ENCODE assay signal across 14 cellular contexts in genomic region chr1:202086579-202087350, GRCh38. TPM values are rescaled to one million over a fixed set of nuclear protein-coding genes. Genes with fewer than 3 reads are reported as not detected.
A peak's percentile ranks its signal among the peaks of the same experiment; 100 is the strongest.
DNase-seq lines count a peak whose midpoint lies in the region; TF ChIP-seq lines count a peak whose summit lies in the region.
"Had no signal": no experiment of that assay in that cellular context is flagged by ENCODE, and none has a peak within 500 bp of the region (broad histone marks: within the 10 kb centered on the region; RNA-seq: fewer than 3 reads in every experiment).

No MANE protein-coding gene starts in this region.

- peaks cover 12% of the 10 kb centered on the region for H3K27me3 Mint-ChIP-seq in osteocyte (ENCODE audit: unreplicated experiment)

- peaks cover 8% of the 10 kb centered on the region for H3K4me1 Mint-ChIP-seq in osteocyte (ENCODE audit: unreplicated experiment)
- H3K4me1 Mint-ChIP-seq: IgD-negative memory B cell, T-cell had no signal

- 44% methylated on average over 5 of the region's 7 CpGs for WGBS in prostate gland

- no peaks in the 10 kb centered on the region for H3K36me3 ChIP-seq in H7 (replicated peaks; ENCODE audit: control insufficient read depth, insufficient read depth, low read length)
- H3K36me3 ChIP-seq in prostate gland, result no peaks in the 10 kb centered on the region
- H3K36me3 ChIP-seq: thoracic aorta had no signal

- H3K27ac ChIP-seq in prostate gland, result peak overlapping the region in 1 of 2 donors; percentile 58
- H3K27ac ChIP-seq: thoracic aorta had no signal

- no peak overlapping the region for H3K4me3 Mint-ChIP-seq in osteocyte (ENCODE audit: unreplicated experiment)
- H3K4me3 Mint-ChIP-seq: IgD-negative memory B cell, T-cell had no signal

- no peaks in the 10 kb centered on the region for H3K9me3 Mint-ChIP-seq in osteocyte (ENCODE audit: unreplicated experiment)
- H3K9me3 Mint-ChIP-seq: T-cell had no signal

- no peak overlapping the region for H3K27ac Mint-ChIP-seq in osteocyte (ENCODE audit: unreplicated experiment)
- H3K27ac Mint-ChIP-seq: IgD-negative memory B cell, T-cell had no signal

- in situ Hi-C loops in GM13977 (cut with MboI; ENCODE audit: low pct_unique_long_range_greater_than_20kb, low sequenced_read_pairs, unreplicated experiment), result no loop called here

- H3K27me3 ChIP-seq in H7 (ENCODE audit: control insufficient read depth, insufficient read depth, low read length) (no peaks in the 10 kb centered on the region), prostate gland (replicated peaks; ENCODE audit: insufficient read depth) (no peaks in the 10 kb centered on the region)

- TF ChIP-seq CTCF in prostate gland (IDR thresholded peaks at IDR 0.05), result no peak
- no peak for TF ChIP-seq CTCF in osteocyte (IDR thresholded peaks at IDR 0.05)
- TF ChIP-seq CTCF in GM13977 (IDR thresholded peaks at IDR 0.05; ENCODE audit: extremely low read depth, insufficient read depth, missing control alignments), result no peak

- peak; percentile 64 for DNase-seq in H7
- DNase-seq in NCI-H2196 (lab: John Stamatoyannopoulos, UW; ENCODE audit: unreplicated experiment), result peak; percentile 92
- peak; percentile 30 for DNase-seq in globus pallidus (ENCODE audit: low spot score)
- peak; percentile 78 for DNase-seq in prostate gland (ENCODE audit: low spot score)
- DNase-seq in osteocyte (ENCODE audit: extremely low spot score, unreplicated experiment), result no peak
- no peak for DNase-seq in activated CD4-positive, alpha-beta T cell treated with anti-CD3 and anti-CD28 coated beads for 1 hour
- DNase-seq in A172 (ENCODE audit: low spot score), result no peak
- no peak for DNase-seq in GM13977 (ENCODE audit: low spot score)
- DNase-seq: NCI-H524 treated with DMSO at 0.1 percent for 48 hours; stimulated activated CD4-positive, alpha-beta T cell treated with anti-CD3 and anti-CD28 coated beads, Interleukin-4, amount 100 ng/mL, for 4 hours; T-cell had no signal

- no peaks in the 10 kb centered on the region for H3K36me3 Mint-ChIP-seq in osteocyte (ENCODE audit: unreplicated experiment)
- H3K36me3 Mint-ChIP-seq: IgD-negative memory B cell, T-cell had no signal

- no peaks in the 10 kb centered on the region for H3K4me1 ChIP-seq in prostate gland (replicated peaks)

- TF ChIP-seq POLR2A in prostate gland (IDR thresholded peaks at IDR 0.05), result no peak

- H3K9me3 ChIP-seq in prostate gland, result no peaks in the 10 kb centered on the region
- H3K9me3 ChIP-seq: thoracic aorta had no signal

- H3K4me3 ChIP-seq in H7 (ENCODE audit: insufficient read depth, low read depth, low read length) (no peak overlapping the region), prostate gland (no peak overlapping the region)
- H3K4me3 ChIP-seq: thoracic aorta had no signal

- intact Hi-C loops in prostate gland (cut with DNase I), result no loop called here

RNA-seq across cellular contexts. Expression of gene GPR37L1, which starts 36.0 kb away (rescaled TPM):
- total RNA-seq in H7 (2014; rRNA removed; shearing (Covaris generic)), result under 0.01 TPM in 1 of 2 replicates, not detected in the other
- total RNA-seq in prostate gland (under 1 TPM; 0.09 to 0.28 TPM), osteocyte (not detected in 2 replicates)
- total RNA-seq in A172 (2014; rRNA removed; shearing (Covaris generic)), result 0.03 and 0.60 TPM in 2 replicates
- total RNA-seq: activated CD8-positive, alpha-beta memory T cell treated with anti-CD3 and anti-CD28 coated beads for 36 hours; T-cell; thoracic aorta had no signal

RNA-seq across cellular contexts. Expression of gene ARL8A, which starts 57.8 kb away (rescaled TPM):
- total RNA-seq in H7 (2014; rRNA removed; shearing (Covaris generic)), result 50.3 and 55.1 TPM in 2 replicates
- 100 to 1,000 TPM in 1 of 2 donors, 10 to 100 TPM in 1; 39.9 to 102 TPM for total RNA-seq in prostate gland
- total RNA-seq in osteocyte, result 75.8 and 86.4 TPM in 2 replicates
- 42.6 and 57.9 TPM in 2 replicates for total RNA-seq in A172 (2014; rRNA removed; shearing (Covaris generic))

Comparison
In these comparisons a context has a peak if more than half of its experiments do, and no peak if none do; other contexts are left out.
1. DNase-seq: peak in H7 (single experiment), NCI-H2196 (single experiment), globus pallidus (single experiment) and prostate gland (single experiment); none in osteocyte (single experiment), activated CD4-positive, alpha-beta T cell treated with anti-CD3 and anti-CD28 coated beads for 1 hour (single experiment), A172 (single experiment) and GM13977 (single experiment).